In genomic region chr18:59264651-59265245, GRCh38 we compare ENCODE assay signal across 9 cellular contexts. TPM values are rescaled to one million over a fixed set of nuclear protein-coding genes. Genes with fewer than 3 reads are reported as not detected.
DNase-seq lines count a peak whose midpoint lies in the region; ATAC-seq, FAIRE-seq and TF ChIP-seq lines count a peak whose summit lies in the region.
"Had no signal": no experiment of that assay in that cellular context is flagged by ENCODE, and none has a peak within 500 bp of the region (broad histone marks: within the 10 kb centered on the region; RNA-seq: fewer than 3 reads in every experiment).

No MANE protein-coding gene starts in this region.

- H3K9me3 Mint-ChIP-seq in CD14-positive monocyte (peaks cover 0 to 36% (median 32%) of the 10 kb centered on the region in 7 donors), astrocyte (ENCODE audit: unreplicated experiment) (peaks cover 22% of the 10 kb centered on the region), progenitor cell of endocrine pancreas (ENCODE audit: low read depth) (no peaks in the 10 kb centered on the region)
- peaks cover 0 to 25% (median 3%) of the 10 kb centered on the region in 9 donors for H3K9me3 Mint-ChIP-seq in naive thymus-derived CD8-positive, alpha-beta T cell

- H3K36me3 Mint-ChIP-seq in CD14-positive monocyte (peaks cover 0 to 8% of the 10 kb centered on the region in 2 donors), astrocyte (ENCODE audit: low read depth, unreplicated experiment) (no peaks in the 10 kb centered on the region), progenitor cell of endocrine pancreas (ENCODE audit: insufficient read depth) (no peaks in the 10 kb centered on the region)
- peaks cover 0 to 12% (median 0%) of the 10 kb centered on the region in 3 donors for H3K36me3 Mint-ChIP-seq in naive thymus-derived CD8-positive, alpha-beta T cell

- peaks cover 57% of the 10 kb centered on the region for H3K27me3 ChIP-seq in HAP-1 (ENCODE audit: low read depth)
- H3K27me3 ChIP-seq in astrocyte (ENCODE audit: insufficient read depth, low read length), result peaks cover 67% of the 10 kb centered on the region
- H3K27me3 ChIP-seq in HepG2 (ENCODE audit: control insufficient read depth in 1 of 2, insufficient read depth in 2 of 2, low read length in 2 of 2), result peaks cover 8 to 54% of the 10 kb centered on the region in 2 experiments

- FAIRE-seq in astrocyte (lab: Jason Lieb, UNC) (no peak), HepG2 (lab: Jason Lieb, UNC) (no peak)

- no peak for TF ChIP-seq EP300 in HepG2 (IDR thresholded peaks at IDR 0.05; ENCODE audit: low read depth in 2 of 2, low read length in 2 of 2)
- TF ChIP-seq EP300 in HepG2 (CRISPR knock-in tag; IDR thresholded peaks at IDR 0.05; ENCODE audit: borderline replicate concordance), result no peak

- H3K4me2 ChIP-seq in astrocyte (ENCODE audit: low read length) (peak overlapping the region; percentile 74), HepG2 (ENCODE audit: low read depth, low read length) (no peak overlapping the region)

- no peaks in the 10 kb centered on the region for H3K4me1 ChIP-seq in HAP-1
- H3K4me1 ChIP-seq in astrocyte (ENCODE audit: insufficient read depth, low read length), result peaks cover 3% of the 10 kb centered on the region
- H3K4me1 ChIP-seq in mucosa of descending colon (ENCODE audit: low read depth), result peaks cover 3% of the 10 kb centered on the region
- H3K4me1 ChIP-seq in HepG2 (ENCODE audit: insufficient read depth, low read length), result no peaks in the 10 kb centered on the region

- no peak for TF ChIP-seq RAD21 in HepG2 (CRISPR knock-in tag; IDR thresholded peaks at IDR 0.05)

- H3K27ac Mint-ChIP-seq in CD14-positive monocyte (no peak overlapping the region), astrocyte (ENCODE audit: unreplicated experiment) (no peak overlapping the region), progenitor cell of endocrine pancreas (no peak overlapping the region)
- H3K27ac Mint-ChIP-seq in naive thymus-derived CD8-positive, alpha-beta T cell, result no peak overlapping the region
- H3K27ac Mint-ChIP-seq: nephron had no signal

- H3K4me1 Mint-ChIP-seq in CD14-positive monocyte, result peaks cover 24% of the 10 kb centered on the region
- peaks cover 3% of the 10 kb centered on the region for H3K4me1 Mint-ChIP-seq in astrocyte (ENCODE audit: low read depth, unreplicated experiment)
- H3K4me1 Mint-ChIP-seq in naive thymus-derived CD8-positive, alpha-beta T cell, result peaks cover 13 to 35% (median 22%) of the 10 kb centered on the region in 4 donors
- H3K4me1 Mint-ChIP-seq in progenitor cell of endocrine pancreas (ENCODE audit: low read depth), result peaks cover 5% of the 10 kb centered on the region

- ATAC-seq in naive thymus-derived CD8-positive, alpha-beta T cell, result no peak
- ATAC-seq in mucosa of descending colon (no peak), HepG2 (no peak), HG02642 (IDR thresholded peaks at IDR 0.05; ENCODE audit: poor library complexity, unreplicated experiment) (no peak)

- TF ChIP-seq CTCF in CD14-positive monocyte (IDR thresholded peaks at IDR 0.05), result no peak
- TF ChIP-seq CTCF in astrocyte (IDR thresholded peaks at IDR 0.05; ENCODE audit: insufficient read depth, low read depth, low read length), result no peak
- no peak for TF ChIP-seq CTCF in mucosa of descending colon (IDR thresholded peaks at IDR 0.05)
- TF ChIP-seq CTCF in HepG2 (CRISPR knock-in tag; IDR thresholded peaks at IDR 0.05), result no peak
- no peak for TF ChIP-seq CTCF in progenitor cell of endocrine pancreas (IDR thresholded peaks at IDR 0.05; ENCODE audit: unreplicated experiment)

- H3K36me3 ChIP-seq in HAP-1 (replicated peaks), result no peaks in the 10 kb centered on the region
- H3K36me3 ChIP-seq in astrocyte (ENCODE audit: insufficient read depth, low read length), result no peaks in the 10 kb centered on the region
- no peaks in the 10 kb centered on the region for H3K36me3 ChIP-seq in mucosa of descending colon (ENCODE audit: low read depth)
- no peaks in the 10 kb centered on the region for H3K36me3 ChIP-seq in HepG2 (replicated peaks in 1 of 2; ENCODE audit: control insufficient read depth in 1 of 2, insufficient read depth in 2 of 2, low read length in 2 of 2)

- CTCF ChIA-PET in HepG2 (lab: Yijun Ruan, JAX; ENCODE audit: low intra/inter-chr PET ratio, low total read pairs), result no interaction called here

- DNase-seq in CD14-positive monocyte (ENCODE audit: low spot score), result no peak
- DNase-seq in HAP-1 (ENCODE audit: low spot score in 2 of 2), result no peak
- DNase-seq in astrocyte (ENCODE audit: low read depth), result no peak
- no peak for DNase-seq in naive thymus-derived CD8-positive, alpha-beta T cell
- DNase-seq in mucosa of descending colon, result no peak
- no peak for DNase-seq in HepG2 (ENCODE audit: low spot score)
- DNase-seq in progenitor cell of endocrine pancreas (ENCODE audit: low spot score, unreplicated experiment), result no peak

- H3K9ac ChIP-seq in astrocyte (ENCODE audit: low read length) (no peak overlapping the region), HepG2 (ENCODE audit: insufficient read depth, low read depth, low read length) (no peak overlapping the region)

- H3K27me3 Mint-ChIP-seq in CD14-positive monocyte (ENCODE audit: low read depth in 3 of 3) (peaks cover 71 to 78% (median 77%) of the 10 kb centered on the region in 3 donors), astrocyte (ENCODE audit: low read depth, unreplicated experiment) (peaks cover 91% of the 10 kb centered on the region), progenitor cell of endocrine pancreas (peaks cover 96% of the 10 kb centered on the region)
- H3K27me3 Mint-ChIP-seq in naive thymus-derived CD8-positive, alpha-beta T cell, result peaks cover 37 to 75% (median 55%) of the 10 kb centered on the region in 5 donors

- POLR2A ChIA-PET in naive thymus-derived CD8-positive, alpha-beta T cell (lab: Charles Lee), result no interaction called here
- POLR2A ChIA-PET in HepG2 (lab: Yijun Ruan, JAX), result no interaction called here

- no peak for TF ChIP-seq POLR2A in HepG2 (IDR thresholded peaks at IDR 0.05; ENCODE audit: insufficient read depth in 1 of 2, low read depth in 2 of 2, low read length in 2 of 2)

- no peaks in the 10 kb centered on the region for H3K79me2 ChIP-seq in astrocyte (ENCODE audit: insufficient read depth, low read length)
- no peaks in the 10 kb centered on the region for H3K79me2 ChIP-seq in HepG2 (ENCODE audit: insufficient read depth, low read length)

- in situ Hi-C loops in HAP-1 (cut with MboI; ENCODE audit: low sequenced_read_pairs) (no loop called here), HepG2 (cut with HindIII; ENCODE audit: extremely low pct_ligation_motif_present, low pct_unique_long_range_greater_than_20kb) (loop anchor here (10.0 kb wide), 1 partner anchor 180 kb away; no protein-coding TSS in a partner anchor)

- no peak overlapping the region for H2AFZ ChIP-seq in astrocyte (ENCODE audit: low read depth, low read length)
- H2AFZ ChIP-seq in HepG2 (ENCODE audit: low read length), result no peak overlapping the region

- H4K20me1 ChIP-seq in astrocyte (ENCODE audit: insufficient read depth, low read length), result no peaks in the 10 kb centered on the region
- no peaks in the 10 kb centered on the region for H4K20me1 ChIP-seq in HepG2 (ENCODE audit: insufficient read depth, low read length)

- H3K4me3 ChIP-seq in HAP-1 (peak overlapping the region; percentile 37), astrocyte (ENCODE audit: insufficient read depth, low read depth, low read length) (no peak overlapping the region), mucosa of descending colon (no peak overlapping the region), HepG2 (replicated peaks in 1 of 3; ENCODE audit: insufficient read depth in 1 of 3, low read depth in 2 of 3, low read length in 3 of 3) (no peak overlapping the region)

- intact Hi-C loops in CD14-positive monocyte (cut with micrococcal nuclease) (no loop called here), mucosa of descending colon (cut with DNase I, micrococcal nuclease) (no loop called here), HepG2 (cut with micrococcal nuclease; ENCODE audit: unreplicated experiment) (no loop called here)

- BruUV-seq in HepG2 (replicated peaks; lab: Mats Ljungman, UMichigan), result no TSS peak

- H3K4me3 Mint-ChIP-seq in CD14-positive monocyte (peak overlapping the region; percentile 77 to 87), astrocyte (ENCODE audit: unreplicated experiment) (no peak overlapping the region), progenitor cell of endocrine pancreas (ENCODE audit: low read depth) (no peak overlapping the region)
- peak overlapping the region in 6 of 10 donors; percentile 10 to 61 (median 46) for H3K4me3 Mint-ChIP-seq in naive thymus-derived CD8-positive, alpha-beta T cell

- no peak overlapping the region for H3K27ac ChIP-seq in astrocyte (ENCODE audit: low read depth, low read length)
- no peak overlapping the region for H3K27ac ChIP-seq in HepG2 (ENCODE audit: extremely low read length, insufficient read depth, low read length)

- 76% methylated on average over 31 of the region's 41 CpGs for WGBS in HepG2 (ENCODE audit: low lambda C conversion rate)

- H3K9me3 ChIP-seq in HAP-1 (no peaks in the 10 kb centered on the region; the same call in 1 of the 2 replicates), astrocyte (ENCODE audit: insufficient read depth, low read depth, low read length) (peaks cover 3% of the 10 kb centered on the region), mucosa of descending colon (no peaks in the 10 kb centered on the region), HepG2 (ENCODE audit: low read length) (no peaks in the 10 kb centered on the region)

RNA-seq across cellular contexts. Expression of gene RAX, which starts 8.5 kb away (rescaled TPM):
- not detected for polyA plus RNA-seq in CD14-positive monocyte
- total RNA-seq in astrocyte, result not detected in 2 replicates
- total RNA-seq in naive thymus-derived CD8-positive, alpha-beta T cell, result not detected
- not detected for polyA plus RNA-seq in naive thymus-derived CD8-positive, alpha-beta T cell
- total RNA-seq in mucosa of descending colon, result not detected
- total RNA-seq in HepG2 (2016; rRNA removed; fragmentation: Illumina TruSeq; extraction: Trizol), result not detected in 2 replicates
- not detected in 2 replicates for total RNA-seq in HepG2 (2016; cell fraction: cytosol; rRNA removed; fragmentation: Illumina TruSeq; extraction: Trizol; ENCODE audit: low read depth)
- not detected in 2 replicates for total RNA-seq in HepG2 (2016; cell fraction: insoluble cytoplasmic fraction; rRNA removed; fragmentation: Illumina TruSeq; extraction: Trizol)
- total RNA-seq in HepG2 (2016; cell fraction: membrane; rRNA removed; fragmentation: Illumina TruSeq; extraction: Trizol), result not detected in 2 replicates
- not detected in 2 replicates for total RNA-seq in HepG2 (2016; cell fraction: nucleus; rRNA removed; fragmentation: Illumina TruSeq; extraction: Trizol)
- not detected in 2 replicates for polyA plus RNA-seq in HepG2 (2011; rRNA removed)
- not detected in 2 replicates for polyA plus RNA-seq in HepG2 (2011; cell fraction: cytosol; rRNA removed)
- not detected in 2 replicates for polyA plus RNA-seq in HepG2 (2011; cell fraction: nucleus; rRNA removed)
- not detected in 2 replicates for polyA plus RNA-seq in HepG2 (2012)
- polyA plus RNA-seq in HepG2 (2016; cell fraction: cytosol; fragmentation: Illumina TruSeq; extraction: Trizol; ENCODE audit: low read depth), result not detected in 2 replicates
- not detected in 2 replicates for polyA plus RNA-seq in HepG2 (2016; cell fraction: insoluble cytoplasmic fraction; fragmentation: Illumina TruSeq; extraction: Trizol; ENCODE audit: low read depth)
- polyA plus RNA-seq in HepG2 (2016; cell fraction: membrane; fragmentation: Illumina TruSeq; extraction: Trizol; ENCODE audit: low read depth), result not detected in 2 replicates
- polyA plus RNA-seq in HepG2 (2016; cell fraction: nucleus; fragmentation: Illumina TruSeq; extraction: Trizol; ENCODE audit: insufficient read depth, low read depth), result not detected in 2 replicates
- not detected in 2 replicates for polyA minus RNA-seq in HepG2 (2011; rRNA and poly(A)+ RNA removed; ENCODE audit: low replicate concordance)
- not detected in 2 replicates for polyA minus RNA-seq in HepG2 (2011; cell fraction: cytosol; rRNA and poly(A)+ RNA removed)
- polyA minus RNA-seq in HepG2 (2011; cell fraction: nucleus; rRNA and poly(A)+ RNA removed), result not detected in 2 replicates
- total RNA-seq in progenitor cell of endocrine pancreas, result not detected in 2 replicates

RNA-seq across cellular contexts. Expression of gene GRP, which starts 44.8 kb away (rescaled TPM):
- polyA plus RNA-seq in CD14-positive monocyte (not detected), HepG2 (2011; rRNA removed) (not detected in 2 replicates)
- total RNA-seq in astrocyte (not detected in 2 replicates), mucosa of descending colon (1 to 10 TPM in 1 of 3 donors, not detected in 2; 1.4 TPM), HepG2 (2016; rRNA removed; fragmentation: Illumina TruSeq; extraction: Trizol) (not detected in 2 replicates), progenitor cell of endocrine pancreas (not detected in 2 replicates)
- not detected for total RNA-seq in naive thymus-derived CD8-positive, alpha-beta T cell
- not detected for polyA plus RNA-seq in naive thymus-derived CD8-positive, alpha-beta T cell
- total RNA-seq in HepG2 (2016; cell fraction: cytosol; rRNA removed; fragmentation: Illumina TruSeq; extraction: Trizol; ENCODE audit: low read depth), result not detected in 2 replicates
- not detected in 2 replicates for total RNA-seq in HepG2 (2016; cell fraction: insoluble cytoplasmic fraction; rRNA removed; fragmentation: Illumina TruSeq; extraction: Trizol)
- not detected in 2 replicates for total RNA-seq in HepG2 (2016; cell fraction: membrane; rRNA removed; fragmentation: Illumina TruSeq; extraction: Trizol)
- total RNA-seq in HepG2 (2016; cell fraction: nucleus; rRNA removed; fragmentation: Illumina TruSeq; extraction: Trizol), result not detected in 2 replicates
- not detected in 2 replicates for polyA plus RNA-seq in HepG2 (2011; cell fraction: cytosol; rRNA removed)
- not detected in 2 replicates for polyA plus RNA-seq in HepG2 (2011; cell fraction: nucleus; rRNA removed)
- polyA plus RNA-seq in HepG2 (2012), result not detected in 2 replicates
- not detected in 2 replicates for polyA plus RNA-seq in HepG2 (2016; cell fraction: cytosol; fragmentation: Illumina TruSeq; extraction: Trizol; ENCODE audit: low read depth)
- not detected in 2 replicates for polyA plus RNA-seq in HepG2 (2016; cell fraction: insoluble cytoplasmic fraction; fragmentation: Illumina TruSeq; extraction: Trizol; ENCODE audit: low read depth)
- polyA plus RNA-seq in HepG2 (2016; cell fraction: membrane; fragmentation: Illumina TruSeq; extraction: Trizol; ENCODE audit: low read depth), result not detected in 2 replicates
- polyA plus RNA-seq in HepG2 (2016; cell fraction: nucleus; fragmentation: Illumina TruSeq; extraction: Trizol; ENCODE audit: insufficient read depth, low read depth), result not detected in 2 replicates
- polyA minus RNA-seq in HepG2 (2011; rRNA and poly(A)+ RNA removed; ENCODE audit: low replicate concordance), result not detected in 2 replicates
- polyA minus RNA-seq in HepG2 (2011; cell fraction: cytosol; rRNA and poly(A)+ RNA removed), result not detected in 2 replicates
- not detected in 2 replicates for polyA minus RNA-seq in HepG2 (2011; cell fraction: nucleus; rRNA and poly(A)+ RNA removed)

RNA-seq across cellular contexts. Expression of gene CPLX4, which starts 53.7 kb away (rescaled TPM):
- polyA plus RNA-seq in CD14-positive monocyte (not detected), HepG2 (2011; rRNA removed) (not detected in 2 replicates)
- total RNA-seq in astrocyte (not detected in 2 replicates), mucosa of descending colon (not detected), HepG2 (2016; rRNA removed; fragmentation: Illumina TruSeq; extraction: Trizol) (not detected in 2 replicates), progenitor cell of endocrine pancreas (not detected in 2 replicates)
- not detected for total RNA-seq in naive thymus-derived CD8-positive, alpha-beta T cell
- polyA plus RNA-seq in naive thymus-derived CD8-positive, alpha-beta T cell, result not detected
- total RNA-seq in HepG2 (2016; cell fraction: cytosol; rRNA removed; fragmentation: Illumina TruSeq; extraction: Trizol; ENCODE audit: low read depth), result not detected in 2 replicates
- total RNA-seq in HepG2 (2016; cell fraction: insoluble cytoplasmic fraction; rRNA removed; fragmentation: Illumina TruSeq; extraction: Trizol), result not detected in 2 replicates
- total RNA-seq in HepG2 (2016; cell fraction: membrane; rRNA removed; fragmentation: Illumina TruSeq; extraction: Trizol), result not detected in 2 replicates
- not detected in 2 replicates for total RNA-seq in HepG2 (2016; cell fraction: nucleus; rRNA removed; fragmentation: Illumina TruSeq; extraction: Trizol)
- polyA plus RNA-seq in HepG2 (2011; cell fraction: cytosol; rRNA removed), result not detected in 2 replicates
- polyA plus RNA-seq in HepG2 (2011; cell fraction: nucleus; rRNA removed), result not detected in 2 replicates
- 0.08 TPM in 1 of 2 replicates, not detected in the other for polyA plus RNA-seq in HepG2 (2012)
- polyA plus RNA-seq in HepG2 (2016; cell fraction: cytosol; fragmentation: Illumina TruSeq; extraction: Trizol; ENCODE audit: low read depth), result not detected in 2 replicates
- not detected in 2 replicates for polyA plus RNA-seq in HepG2 (2016; cell fraction: insoluble cytoplasmic fraction; fragmentation: Illumina TruSeq; extraction: Trizol; ENCODE audit: low read depth)
- polyA plus RNA-seq in HepG2 (2016; cell fraction: membrane; fragmentation: Illumina TruSeq; extraction: Trizol; ENCODE audit: low read depth), result not detected in 2 replicates
- polyA plus RNA-seq in HepG2 (2016; cell fraction: nucleus; fragmentation: Illumina TruSeq; extraction: Trizol; ENCODE audit: insufficient read depth, low read depth), result not detected in 2 replicates
- not detected in 2 replicates for polyA minus RNA-seq in HepG2 (2011; rRNA and poly(A)+ RNA removed; ENCODE audit: low replicate concordance)
- polyA minus RNA-seq in HepG2 (2011; cell fraction: cytosol; rRNA and poly(A)+ RNA removed), result not detected in 2 replicates
- polyA minus RNA-seq in HepG2 (2011; cell fraction: nucleus; rRNA and poly(A)+ RNA removed), result not detected in 2 replicates

Comparison
In these comparisons a context has a peak if more than half of its experiments do, and no peak if none do; other contexts are left out.
1. H3K4me3 Mint-ChIP-seq: peak in CD14-positive monocyte (2 of 2) and naive thymus-derived CD8-positive, alpha-beta T cell (6 of 10); none in astrocyte (single experiment) and progenitor cell of endocrine pancreas (single experiment).